7 cellular contexts compared by ENCODE assay signal in genomic region chr12:98847242-98847641, GRCh38.
"Had no signal": no experiment of that assay in that cellular context is flagged by ENCODE, and none has a peak within 500 bp of the region (broad histone marks: within the 10 kb centered on the region; RNA-seq: fewer than 3 reads in every experiment).

No MANE protein-coding gene starts in this region.

- H3K4me3 ChIP-seq: K562 had no signal

- H3K4me1 Mint-ChIP-seq: IgD-negative memory B cell had no signal

- H3K9me3 Mint-ChIP-seq: IgD-negative memory B cell had no signal

- H3K27ac Mint-ChIP-seq: IgD-negative memory B cell had no signal

- H3K4me3 Mint-ChIP-seq: IgD-negative memory B cell had no signal

- H3K36me3 Mint-ChIP-seq: IgD-negative memory B cell had no signal

- H3K27ac ChIP-seq: HL-60, KMS-11 had no signal

- DNase-seq: IMR-90, KBM-7, KG1 had no signal
